8 cellular contexts compared by ENCODE assay signal in genomic region chr7:36390199-36391090, GRCh38. TPM values are rescaled to one million over a fixed set of nuclear protein-coding genes. Genes with fewer than 3 reads are reported as not detected.
A peak's percentile ranks its signal among the peaks of the same experiment; 100 is the strongest.
DNase-seq lines count a peak whose midpoint lies in the region; ATAC-seq lines count a peak whose summit lies in the region.

No MANE protein-coding gene starts in this region.

- DNase-seq in Ammon's horn (ENCODE audit: low spot score): peak; percentile 19
- DNase-seq in NCI-H226: peak; percentile 97
- peak; percentile 61 for DNase-seq in activated CD4-positive, CD25-positive, alpha-beta regulatory T cell treated with anti-CD3 and anti-CD28 coated beads, Interleukin-2, amount 50 U/mL, for 72 hours
- DNase-seq in effector CD8-positive, alpha-beta T cell (lab: John Stamatoyannopoulos, UW): peak; percentile 16
- DNase-seq in lung microvascular endothelial cell (ENCODE audit: low read depth in 2 of 2): peak; percentile 88 to 90
- peak; percentile 30 for DNase-seq in stimulated activated CD8-positive, alpha-beta memory T cell treated with anti-CD3 and anti-CD28 coated beads, Interleukin-7, amount 100 ng/mL, for 24 hours (ENCODE audit: low read depth)

- ATAC-seq in GM19025 (IDR thresholded peaks at IDR 0.05; ENCODE audit: low read depth, unreplicated experiment): peak; percentile 12
- peak; percentile 33 for ATAC-seq in HG03196 (IDR thresholded peaks at IDR 0.05; ENCODE audit: unreplicated experiment)

RNA-seq across cellular contexts. Expression of gene ANLN, which starts 0.8 kb away (rescaled TPM):
- total RNA-seq in lung microvascular endothelial cell: 6.3 and 22.2 TPM in 2 replicates

Comparison
In these comparisons a context has a peak if more than half of its experiments do, and no peak if none do; other contexts are left out.
1. Peak in every context shown above with its lines: DNase-seq and ATAC-seq.
2. DNase-seq: peak in every context shown above with its lines; median percentile 97 in NCI-H226; 89 in lung microvascular endothelial cell; 61 in activated CD4-positive, CD25-positive, alpha-beta regulatory T cell treated with anti-CD3 and anti-CD28 coated beads, Interleukin-2, amount 50 U/mL, for 72 hours; 30 in stimulated activated CD8-positive, alpha-beta memory T cell treated with anti-CD3 and anti-CD28 coated beads, Interleukin-7, amount 100 ng/mL, for 24 hours; 19 in Ammon's horn; 16 in effector CD8-positive, alpha-beta T cell.